Comparison of ENCODE assay signal across 8 cellular contexts in genomic region chr21:32826317-32827167, GRCh38. TPM values are rescaled to one million over a fixed set of nuclear protein-coding genes. Genes with fewer than 3 reads are reported as not detected.
DNase-seq lines count a peak whose midpoint lies in the region; ATAC-seq and TF ChIP-seq lines count a peak whose summit lies in the region.

No MANE protein-coding gene starts in this region.

- ATAC-seq in body of pancreas (peak; percentile 74), GM21717 (IDR thresholded peaks at IDR 0.05; ENCODE audit: unreplicated experiment) (no peak)
- peak; percentile 89 for ATAC-seq in stimulated activated memory B cell treated with anti-CD40 and anti-IgM and Interleukin-4, amounts not matched to agents 10 μg/mL and 1 μg/mL and 100 μg/mL, for 72 hours

- H3K9me3 ChIP-seq in A673 (ENCODE audit: low read depth, low read length, poor library complexity, severe bottlenecking) (no peaks in the 10 kb centered on the region), Karpas-422 (ENCODE audit: low read length) (peaks cover 3% of the 10 kb centered on the region; the same call in 1 of the 2 replicates), body of pancreas (no peaks in the 10 kb centered on the region)

- no peaks in the 10 kb centered on the region for H3K9me3 Mint-ChIP-seq in stimulated activated memory B cell treated with anti-CD40 and anti-IgM and Interleukin-4, amounts not matched to agents 10 μg/mL and 1 μg/mL and 100 μg/mL, for 72 hours

- no peaks in the 10 kb centered on the region for H3K79me2 ChIP-seq in Karpas-422 (ENCODE audit: low read length)

- H3K4me3 Mint-ChIP-seq in stimulated activated memory B cell treated with anti-CD40 and anti-IgM and Interleukin-4, amounts not matched to agents 10 μg/mL and 1 μg/mL and 100 μg/mL, for 72 hours = no peak overlapping the region

- TF ChIP-seq POLR2A in body of pancreas (IDR thresholded peaks at IDR 0.05) = no peak

- no peaks in the 10 kb centered on the region for H4K20me1 ChIP-seq in Karpas-422 (ENCODE audit: insufficient read depth, low read depth, low read length)

- 33 to 41% methylated on average over 9 of the region's 9 CpGs for WGBS in body of pancreas, 2 donors

- intact Hi-C loops in A673 (cut with micrococcal nuclease; ENCODE audit: unreplicated experiment) (loop anchor here (2.0 to 5.0 kb wide), 2 partner anchors 44 to 174 kb away; no protein-coding TSS in a partner anchor), body of pancreas (cut with DNase I) (loop anchor here (10.0 kb wide), 1 partner anchor 172 kb away; no protein-coding TSS in a partner anchor)

- H3K4me1 ChIP-seq in A673 (ENCODE audit: insufficient read depth, low read length, poor library complexity, severe bottlenecking) = no peaks in the 10 kb centered on the region
- no peaks in the 10 kb centered on the region for H3K4me1 ChIP-seq in Karpas-422 (ENCODE audit: low read length)
- H3K4me1 ChIP-seq in body of pancreas = no peaks in the 10 kb centered on the region

- DNase-seq in A673 (ENCODE audit: low spot score) (peak; percentile 72), GM06990 (ENCODE audit: extremely low read depth, insufficient read length) (no peak), Karpas-422 (peak; percentile 82), RPMI7951 (ENCODE audit: low read depth) (peak; percentile 45), body of pancreas (peak; percentile 26 to 63 (median 44)), islet precursor cell (peak; percentile 63)

- H3K4me1 Mint-ChIP-seq in stimulated activated memory B cell treated with anti-CD40 and anti-IgM and Interleukin-4, amounts not matched to agents 10 μg/mL and 1 μg/mL and 100 μg/mL, for 72 hours = no peaks in the 10 kb centered on the region

- TF ChIP-seq CTCF in A673 (conservative IDR thresholded peaks at IDR 0.05; ENCODE audit: low read depth, low read length) (peak; percentile 67), GM06990 (IDR thresholded peaks at IDR 0.05; ENCODE audit: insufficient read depth, low read length, poor library complexity, severe bottlenecking) (peak; percentile 67), body of pancreas (IDR thresholded peaks at IDR 0.05) (peak; percentile 16 to 76 (median 59))

- no peaks in the 10 kb centered on the region for H3K9me2 ChIP-seq in Karpas-422 (replicated peaks; ENCODE audit: insufficient read depth, low read length)

- H3K36me3 ChIP-seq in A673 (ENCODE audit: insufficient read depth, low read length, poor library complexity, severe bottlenecking) (no peaks in the 10 kb centered on the region), GM06990 (ENCODE audit: control insufficient read depth, insufficient read depth, low read length) (no peaks in the 10 kb centered on the region), Karpas-422 (ENCODE audit: insufficient read depth, low read length) (no peaks in the 10 kb centered on the region), body of pancreas (replicated peaks in 1 of 2; ENCODE audit: insufficient read depth in 1 of 2, low read depth in 2 of 2) (no peaks in the 10 kb centered on the region)

- CTCF ChIA-PET in A673 (lab: Charles Lee) = interaction anchor here (0.6 to 0.7 kb wide), 4 partner anchors 18 to 466 kb away, joined by 3 to 7 read pairs (median 4); no protein-coding TSS in a partner anchor

- H3K27ac ChIP-seq in A673 (ENCODE audit: low read depth, low read length, poor library complexity, severe bottlenecking) = no peak overlapping the region
- H3K27ac ChIP-seq in Karpas-422 (ENCODE audit: low read length) = no peak overlapping the region
- no peak overlapping the region for H3K27ac ChIP-seq in body of pancreas

- no peaks in the 10 kb centered on the region for H3K27me3 Mint-ChIP-seq in stimulated activated memory B cell treated with anti-CD40 and anti-IgM and Interleukin-4, amounts not matched to agents 10 μg/mL and 1 μg/mL and 100 μg/mL, for 72 hours

- peaks cover 3% of the 10 kb centered on the region for H3K27me3 ChIP-seq in A673 (replicated peaks; ENCODE audit: insufficient read depth, low read depth, low read length, poor library complexity)
- H3K27me3 ChIP-seq in GM06990 (replicated peaks; ENCODE audit: control insufficient read depth, insufficient read depth, low read length) = no peaks in the 10 kb centered on the region
- no peaks in the 10 kb centered on the region for H3K27me3 ChIP-seq in Karpas-422 (ENCODE audit: low read length)
- no peaks in the 10 kb centered on the region for H3K27me3 ChIP-seq in body of pancreas

- H3K27ac Mint-ChIP-seq in stimulated activated memory B cell treated with anti-CD40 and anti-IgM and Interleukin-4, amounts not matched to agents 10 μg/mL and 1 μg/mL and 100 μg/mL, for 72 hours = no peak overlapping the region

- POLR2A ChIA-PET in A673 (lab: Charles Lee; ENCODE audit: low non-redundant PET) = no interaction called here

- no peak overlapping the region for H3K4me2 ChIP-seq in Karpas-422 (ENCODE audit: low read depth, low read length, poor library complexity, severe bottlenecking)

- no peaks in the 10 kb centered on the region for H3K36me3 Mint-ChIP-seq in stimulated activated memory B cell treated with anti-CD40 and anti-IgM and Interleukin-4, amounts not matched to agents 10 μg/mL and 1 μg/mL and 100 μg/mL, for 72 hours

- H3K4me3 ChIP-seq in A673 (ENCODE audit: low read depth, low read length, poor library complexity, severe bottlenecking) (no peak overlapping the region), GM06990 (replicated peaks; ENCODE audit: low read depth, low read length) (no peak overlapping the region), Karpas-422 (ENCODE audit: low read length) (no peak overlapping the region), body of pancreas (no peak overlapping the region)

- no peak overlapping the region for H3K9ac ChIP-seq in Karpas-422 (ENCODE audit: low read length)

- no TSS peak for BruUV-seq in A673 (replicated peaks; lab: Mats Ljungman, UMichigan)

- no peak overlapping the region for H2AFZ ChIP-seq in Karpas-422 (ENCODE audit: low read length)

RNA-seq across cellular contexts. Expression of gene PAXBP1, which starts 55.0 kb away (rescaled TPM):
- total RNA-seq in A673 (2021) (71.0 and 74.9 TPM in 2 replicates), body of pancreas (10 to 100 TPM; 51.9 to 84.0 TPM)
- total RNA-seq in Karpas-422 (2014; rRNA removed; shearing (Covaris generic); ENCODE audit: low replicate concordance) = 58.5 and 87.7 TPM in 2 replicates
- 11.4 and 15.3 TPM in 2 replicates for total RNA-seq in RPMI7951 (2014; rRNA removed; shearing (Covaris generic))
